Comparison of ENCODE assay signal across 8 cellular contexts in the genomic region with DNA sequence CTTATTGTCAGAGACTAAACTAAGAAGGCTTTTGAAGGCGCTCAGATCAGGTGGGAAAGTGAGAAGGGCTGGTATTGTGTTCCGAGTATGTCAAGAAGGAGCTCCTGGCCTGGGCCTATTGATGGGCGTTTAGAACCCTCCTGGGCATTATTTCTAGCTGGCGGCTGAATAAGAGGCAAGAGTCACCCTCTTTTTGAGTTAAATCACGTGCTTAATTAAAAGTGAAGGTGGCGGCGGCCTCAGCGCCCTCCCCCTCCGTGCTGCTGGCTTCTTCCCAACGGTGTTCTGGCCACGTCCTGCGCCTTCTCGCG. TPM values are rescaled to one million over a fixed set of nuclear protein-coding genes. Genes with fewer than 3 reads are reported as not detected.
DNase-seq lines count a peak whose midpoint lies in the region; ATAC-seq and TF ChIP-seq lines count a peak whose summit lies in the region.

No MANE protein-coding gene starts in this region.

- intact Hi-C loops in CD4-positive, alpha-beta T cell (cut with DNase I, micrococcal nuclease): no loop called here
- intact Hi-C loops in posterior cingulate gyrus (cut with DNase I): no loop called here

- WGBS in HUES64: 11% methylated on average over 14 of the region's 14 CpGs

- no peaks in the 10 kb centered on the region for H3K36me3 ChIP-seq in HUES64 (ENCODE audit: insufficient read depth, low read length)

- H3K27ac ChIP-seq in CD4-positive, alpha-beta T cell (ENCODE audit: low read depth, low read length): no peak overlapping the region
- no peak overlapping the region for H3K27ac ChIP-seq in HUES64 (ENCODE audit: low read depth, low read length)

- ATAC-seq in CD4-positive, alpha-beta T cell (ENCODE audit: poor library complexity): no peak
- no peak for ATAC-seq in central memory CD8-positive, alpha-beta T cell (replicated peaks; ENCODE audit: extremely low read depth, poor library complexity, severe bottlenecking)
- ATAC-seq in natural killer cell treated with Interleukin-12 subunit alpha and Interleukin-12 subunit beta and Interleukin-15 and Interleukin-18, amount 100 ng/mL, for 72 hours: no peak

- H3K9ac ChIP-seq in HUES64 (ENCODE audit: low read depth, low read length): peak overlapping the region; percentile 40; the same call in 1 of the 2 replicates

- DNase-seq in CD4-positive, alpha-beta T cell: no peak
- DNase-seq in central memory CD8-positive, alpha-beta T cell (ENCODE audit: low spot score in 2 of 2): no peak
- no peak for DNase-seq in natural killer cell treated with Interleukin-12 subunit alpha and Interleukin-12 subunit beta and Interleukin-15 and Interleukin-18, amount 100 ng/mL, for 72 hours (ENCODE audit: low spot score)
- no peak for DNase-seq in NCI-H446 (lab: John Stamatoyannopoulos, UW)
- no peak for DNase-seq in posterior cingulate gyrus
- no peak for DNase-seq in globus pallidus (ENCODE audit: low spot score)
- no peak for DNase-seq in activated CD8-positive, alpha-beta memory T cell treated with anti-CD3 and anti-CD28 coated beads, Interleukin-2, amount 50 U/mL, for 4 hours

- H3K27ac Mint-ChIP-seq in CD4-positive, alpha-beta T cell: no peak overlapping the region
- no peak overlapping the region for H3K27ac Mint-ChIP-seq in central memory CD8-positive, alpha-beta T cell (ENCODE audit: low read depth)
- H3K27ac Mint-ChIP-seq in natural killer cell treated with Interleukin-12 subunit alpha and Interleukin-12 subunit beta and Interleukin-15 and Interleukin-18, amount 100 ng/mL, for 72 hours: no peak overlapping the region

- H3K4me3 Mint-ChIP-seq in CD4-positive, alpha-beta T cell: peak overlapping the region; percentile 64
- peak overlapping the region; percentile 70 for H3K4me3 Mint-ChIP-seq in central memory CD8-positive, alpha-beta T cell
- peak overlapping the region; percentile 72 for H3K4me3 Mint-ChIP-seq in natural killer cell treated with Interleukin-12 subunit alpha and Interleukin-12 subunit beta and Interleukin-15 and Interleukin-18, amount 100 ng/mL, for 72 hours

- POLR2A ChIA-PET in CD4-positive, alpha-beta T cell (lab: Charles Lee): interaction anchor here (1.4 kb wide), 1 partner anchor 16 kb away, joined by 5 read pairs; no protein-coding TSS in a partner anchor

- peak overlapping the region; percentile 54 for H3K4me3 ChIP-seq in HUES64 (ENCODE audit: low read length)

- H3K36me3 Mint-ChIP-seq in CD4-positive, alpha-beta T cell (ENCODE audit: low read depth): peaks cover 10% of the 10 kb centered on the region
- H3K36me3 Mint-ChIP-seq in central memory CD8-positive, alpha-beta T cell (ENCODE audit: insufficient read depth): no peaks in the 10 kb centered on the region
- peaks cover 22% of the 10 kb centered on the region for H3K36me3 Mint-ChIP-seq in natural killer cell treated with Interleukin-12 subunit alpha and Interleukin-12 subunit beta and Interleukin-15 and Interleukin-18, amount 100 ng/mL, for 72 hours

- CTCF ChIA-PET in CD4-positive, alpha-beta T cell (lab: Charles Lee): interaction anchor here (0.9 kb wide), 1 partner anchor 231 kb away, joined by 3 read pairs; no protein-coding TSS in a partner anchor

- peaks cover 15% of the 10 kb centered on the region for H3K9me3 ChIP-seq in CD4-positive, alpha-beta T cell (ENCODE audit: control insufficient read depth, low read length)
- H3K9me3 ChIP-seq in HUES64 (ENCODE audit: insufficient read depth, low read depth, low read length): no peaks in the 10 kb centered on the region

- H3K9me3 Mint-ChIP-seq in CD4-positive, alpha-beta T cell: peaks cover 16% of the 10 kb centered on the region
- peaks cover 16% of the 10 kb centered on the region for H3K9me3 Mint-ChIP-seq in central memory CD8-positive, alpha-beta T cell
- H3K9me3 Mint-ChIP-seq in natural killer cell treated with Interleukin-12 subunit alpha and Interleukin-12 subunit beta and Interleukin-15 and Interleukin-18, amount 100 ng/mL, for 72 hours: peaks cover 9% of the 10 kb centered on the region

- H3K4me1 ChIP-seq in HUES64 (ENCODE audit: insufficient read depth, low read length): peaks cover 10% of the 10 kb centered on the region; the same call in 1 of the 2 replicates

- H3K4me1 Mint-ChIP-seq in CD4-positive, alpha-beta T cell (ENCODE audit: low read depth): peaks cover 20% of the 10 kb centered on the region
- H3K4me1 Mint-ChIP-seq in central memory CD8-positive, alpha-beta T cell: peaks cover 13% of the 10 kb centered on the region
- peaks cover 12 to 14% of the 10 kb centered on the region in 2 donors for H3K4me1 Mint-ChIP-seq in natural killer cell treated with Interleukin-12 subunit alpha and Interleukin-12 subunit beta and Interleukin-15 and Interleukin-18, amount 100 ng/mL, for 72 hours (ENCODE audit: low read depth in 2 of 2)

- H3K27me3 Mint-ChIP-seq in CD4-positive, alpha-beta T cell: peaks cover 83% of the 10 kb centered on the region
- peaks cover 91% of the 10 kb centered on the region for H3K27me3 Mint-ChIP-seq in central memory CD8-positive, alpha-beta T cell
- H3K27me3 Mint-ChIP-seq in natural killer cell treated with Interleukin-12 subunit alpha and Interleukin-12 subunit beta and Interleukin-15 and Interleukin-18, amount 100 ng/mL, for 72 hours: peaks cover 30 to 68% of the 10 kb centered on the region in 2 donors

- H3K27me3 ChIP-seq in CD4-positive, alpha-beta T cell (ENCODE audit: control insufficient read depth, insufficient read depth, low read length): peaks cover 55% of the 10 kb centered on the region
- peaks cover 63% of the 10 kb centered on the region for H3K27me3 ChIP-seq in HUES64 (ENCODE audit: insufficient read depth, low read length)

- no peak for TF ChIP-seq CTCF in CD4-positive, alpha-beta T cell (IDR thresholded peaks at IDR 0.05)

RNA-seq across cellular contexts. Expression of gene GNS, which starts 21.0 kb away (rescaled TPM):
- total RNA-seq in CD4-positive, alpha-beta T cell: 10 to 100 TPM in 1 of 2 experiments, 1 to 10 TPM in 1; 8.7 to 10.0 TPM
- 20.8 TPM for polyA plus RNA-seq in HUES64 (2013, experiment 1 of 2)
- 24.7 TPM for polyA plus RNA-seq in HUES64 (2013, experiment 2 of 2)
- total RNA-seq in natural killer cell treated with Interleukin-12 subunit alpha and Interleukin-12 subunit beta and Interleukin-15 and Interleukin-18, amount 100 ng/mL, for 72 hours: 10 to 100 TPM; 18.9 to 43.7 TPM

RNA-seq across cellular contexts. Expression of gene TBC1D30, which starts 44.3 kb away (rescaled TPM):
- total RNA-seq in CD4-positive, alpha-beta T cell: under 1 TPM; 0.28 to 0.49 TPM
- 0.80 TPM for polyA plus RNA-seq in HUES64 (2013, experiment 1 of 2)
- polyA plus RNA-seq in HUES64 (2013, experiment 2 of 2): 1.3 TPM
- 1 to 10 TPM; 1.1 TPM for total RNA-seq in natural killer cell treated with Interleukin-12 subunit alpha and Interleukin-12 subunit beta and Interleukin-15 and Interleukin-18, amount 100 ng/mL, for 72 hours
